ENCODE assay signal across 29 cellular contexts in the genomic region with DNA sequence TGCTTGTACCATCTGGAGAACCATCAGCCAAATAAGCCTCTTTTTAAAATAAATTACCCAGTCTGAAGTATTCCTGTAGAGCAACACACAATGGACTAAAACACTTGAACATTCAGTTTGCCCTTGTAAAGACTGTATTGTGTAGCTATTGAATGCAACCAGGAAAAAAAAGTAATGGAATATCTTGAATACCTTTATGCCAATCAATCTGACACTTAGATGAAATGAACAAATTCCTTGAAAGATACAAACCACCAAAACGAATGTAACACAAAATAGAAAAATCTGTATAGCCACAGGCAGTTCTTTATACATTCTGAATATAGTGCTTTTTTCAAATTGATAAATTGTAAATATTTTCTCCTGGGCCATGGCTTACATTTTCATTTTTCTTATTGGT.
"Had no signal": no experiment of that assay in that cellular context is flagged by ENCODE, and none has a peak within 500 bp of the region (broad histone marks: within the 10 kb centered on the region; RNA-seq: fewer than 3 reads in every experiment).

No MANE protein-coding gene starts in this region.

- H3K4me1 ChIP-seq: SJCRH30 had no signal

- H3K4me1 Mint-ChIP-seq: activated CD4-positive, alpha-beta T cell treated with anti-CD3 and anti-CD28 coated beads, Interleukin-2, amount 10 ng/mL, durations not matched to agents 24 days and 14 days; activated naive CD8-positive, alpha-beta T cell treated with anti-CD3 and anti-CD28 coated beads for 36 hours; activated T-helper 17 cell treated with anti-CD3 and anti-CD28 coated beads, Interleukin-2, amount 50 U/mL, for 72 hours; central memory CD8-positive, alpha-beta T cell had no signal

- DNase-seq: activated CD4-positive, alpha-beta T cell treated with anti-CD3 and anti-CD28 coated beads, Interleukin-2, amount 10 ng/mL, durations not matched to agents 24 days and 14 days; activated CD4-positive, alpha-beta T cell treated with anti-CD3 and anti-CD28 coated beads, Interleukin-2, amount 50 U/mL, for 4 hours; activated CD8-positive, alpha-beta T cell treated with anti-CD3 and anti-CD28 coated beads for 36 hours; activated effector memory CD4-positive, alpha-beta T cell treated with anti-CD3 and anti-CD28 coated beads, Interleukin-2, amount 50 U/mL, for 16 hours; activated naive CD4-positive, alpha-beta T cell; activated naive CD4-positive, alpha-beta T cell treated with anti-CD3 and anti-CD28 coated beads, Interleukin-2, amount 50 U/mL, for 16 hours; activated naive CD8-positive, alpha-beta T cell treated with anti-CD3 and anti-CD28 coated beads for 36 hours; activated T-cell treated with anti-CD3 and anti-CD28 coated beads, Interleukin-2, amount 50 U/mL, for 1 hour; activated T-cell treated with anti-CD3 and anti-CD28 coated beads, Interleukin-2, amount 50 U/mL, for 72 hours; amniotic stem cell; aorta; Kasumi-1; KG1; MG63; NCI-H1048; NCI-H1105 treated with DMSO at 0.1 percent for 48 hours; NCI-H1436; NCI-H1694; NCI-H1930; NCI-H2081 treated with DMSO at 0.1 percent for 48 hours; OCI-M1; SHP77; SJCRH30 had no signal

- H3K27ac ChIP-seq: cardiac muscle cell, SJCRH30 had no signal

- H3K27me3 Mint-ChIP-seq: activated CD4-positive, alpha-beta T cell treated with anti-CD3 and anti-CD28 coated beads, Interleukin-2, amount 10 ng/mL, durations not matched to agents 24 days and 14 days; activated naive CD8-positive, alpha-beta T cell treated with anti-CD3 and anti-CD28 coated beads for 36 hours; activated T-helper 17 cell treated with anti-CD3 and anti-CD28 coated beads, Interleukin-2, amount 50 U/mL, for 72 hours; central memory CD8-positive, alpha-beta T cell had no signal

- H3K9me3 ChIP-seq: SJCRH30 had no signal

- H3K4me3 ChIP-seq: cardiac muscle cell, MG63, SJCRH30, SK-N-MC had no signal

- ATAC-seq: activated CD8-positive, alpha-beta T cell treated with anti-CD3 and anti-CD28 coated beads for 36 hours; activated T-cell treated with anti-CD3 and anti-CD28 coated beads, Interleukin-2, amount 50 U/mL, for 72 hours; activated T-helper 17 cell treated with anti-CD3 and anti-CD28 coated beads, Interleukin-2, amount 50 U/mL, for 72 hours had no signal

- H3K27ac Mint-ChIP-seq: activated CD4-positive, alpha-beta T cell treated with anti-CD3 and anti-CD28 coated beads, Interleukin-2, amount 10 ng/mL, durations not matched to agents 24 days and 14 days; activated CD8-positive, alpha-beta T cell treated with anti-CD3 and anti-CD28 coated beads for 36 hours; activated naive CD8-positive, alpha-beta T cell treated with anti-CD3 and anti-CD28 coated beads for 36 hours; activated T-cell treated with anti-CD3 and anti-CD28 coated beads, Interleukin-2, amount 50 U/mL, for 72 hours; activated T-helper 17 cell treated with anti-CD3 and anti-CD28 coated beads, Interleukin-2, amount 50 U/mL, for 72 hours; T-helper 1 cell treated with Interleukin-12 subunit alpha and Interleukin-12 subunit beta and Interleukin-4 antibody, amounts not matched to agents 30 μg/mL and 1 μg/mL, for 36 hours; T-helper 2 cell treated with Interferon-gamma antibody and Interleukin-4, amounts not matched to agents 5 μg/mL and 100 μg/mL, for 36 hours had no signal

- H3K4me3 Mint-ChIP-seq: activated CD4-positive, alpha-beta T cell treated with anti-CD3 and anti-CD28 coated beads, Interleukin-2, amount 10 ng/mL, durations not matched to agents 24 days and 14 days; activated CD8-positive, alpha-beta T cell treated with anti-CD3 and anti-CD28 coated beads for 36 hours; activated naive CD8-positive, alpha-beta T cell treated with anti-CD3 and anti-CD28 coated beads for 36 hours; activated T-cell treated with anti-CD3 and anti-CD28 coated beads, Interleukin-2, amount 50 U/mL, for 72 hours; activated T-helper 17 cell treated with anti-CD3 and anti-CD28 coated beads, Interleukin-2, amount 50 U/mL, for 72 hours; central memory CD8-positive, alpha-beta T cell; T-helper 1 cell treated with Interleukin-12 subunit alpha and Interleukin-12 subunit beta and Interleukin-4 antibody, amounts not matched to agents 30 μg/mL and 1 μg/mL, for 36 hours; T-helper 2 cell treated with Interferon-gamma antibody and Interleukin-4, amounts not matched to agents 5 μg/mL and 100 μg/mL, for 36 hours had no signal

- H3K36me3 Mint-ChIP-seq: activated naive CD8-positive, alpha-beta T cell treated with anti-CD3 and anti-CD28 coated beads for 36 hours had no signal

- H3K36me3 ChIP-seq: cardiac muscle cell, MG63, SJCRH30 had no signal

- H3K27me3 ChIP-seq: cardiac muscle cell, MG63, SJCRH30 had no signal

- H3K9me3 Mint-ChIP-seq: activated CD4-positive, alpha-beta T cell treated with anti-CD3 and anti-CD28 coated beads, Interleukin-2, amount 10 ng/mL, durations not matched to agents 24 days and 14 days; activated CD8-positive, alpha-beta T cell treated with anti-CD3 and anti-CD28 coated beads for 36 hours; activated T-cell treated with anti-CD3 and anti-CD28 coated beads, Interleukin-2, amount 50 U/mL, for 72 hours; activated T-helper 17 cell treated with anti-CD3 and anti-CD28 coated beads, Interleukin-2, amount 50 U/mL, for 72 hours; central memory CD8-positive, alpha-beta T cell; T-helper 1 cell treated with Interleukin-12 subunit alpha and Interleukin-12 subunit beta and Interleukin-4 antibody, amounts not matched to agents 30 μg/mL and 1 μg/mL, for 36 hours; T-helper 2 cell treated with Interferon-gamma antibody and Interleukin-4, amounts not matched to agents 5 μg/mL and 100 μg/mL, for 36 hours had no signal
